19 cellular contexts compared by ENCODE assay signal in genomic region chr4:78671812-78672440, GRCh38.
"Had no signal": no experiment of that assay in that cellular context is flagged by ENCODE, and none has a peak within 500 bp of the region (broad histone marks: within the 10 kb centered on the region; RNA-seq: fewer than 3 reads in every experiment).

No MANE protein-coding gene starts in this region.

- DNase-seq: activated CD4-positive, alpha-beta T cell treated with anti-CD3 and anti-CD28 coated beads for 1 hour; activated CD4-positive, alpha-beta T cell treated with anti-CD3 and anti-CD28 coated beads, Interleukin-2, amount 50 U/mL, for 4 hours; activated naive CD4-positive, alpha-beta T cell treated with Interleukin-2 at 50 U/mL for 16 hours; activated naive CD8-positive, alpha-beta T cell treated with anti-CD3 and anti-CD28 coated beads, Interleukin-2, amount 50 U/mL, for 24 hours; activated T-cell treated with anti-CD3 and anti-CD28 coated beads for 4 hours; aorta; cerebellar nuclear complex; effector memory CD8-positive, alpha-beta T cell; gastrocnemius medialis; right cardiac atrium; small intestine; stimulated activated CD4-positive, alpha-beta T cell treated with anti-CD3 and anti-CD28 coated beads, Interleukin-4, amount 100 ng/mL, for 4 hours; stimulated activated CD8-positive, alpha-beta memory T cell treated with anti-CD3 and anti-CD28 coated beads, Interleukin-4, amount 100 ng/mL, for 48 hours; stimulated activated naive CD8-positive, alpha-beta T cell treated with anti-CD3 and anti-CD28 coated beads, Interleukin-15, Interleukin-2, amounts not matched to agents 100 U/mL and 50 U/mL, for 24 hours; T-helper 2 cell; trophoblast cell had no signal

- H3K27ac Mint-ChIP-seq: activated naive CD8-positive, alpha-beta T cell treated with anti-CD3 and anti-CD28 coated beads, Interleukin-2, amount 50 U/mL, for 24 hours; activated T-helper 17 cell treated with anti-CD3 and anti-CD28 coated beads, Interleukin-2, amount 50 U/mL, for 72 hours; effector memory CD8-positive, alpha-beta T cell; mesothelial cell of epicardium; progenitor cell of endocrine pancreas had no signal

- H3K27me3 Mint-ChIP-seq: activated naive CD8-positive, alpha-beta T cell treated with anti-CD3 and anti-CD28 coated beads, Interleukin-2, amount 50 U/mL, for 24 hours; progenitor cell of endocrine pancreas had no signal

- ATAC-seq: activated naive CD8-positive, alpha-beta T cell treated with anti-CD3 and anti-CD28 coated beads, Interleukin-2, amount 50 U/mL, for 24 hours; activated T-helper 17 cell treated with anti-CD3 and anti-CD28 coated beads, Interleukin-2, amount 50 U/mL, for 72 hours; effector memory CD8-positive, alpha-beta T cell; gastrocnemius medialis; right cardiac atrium; stimulated activated naive CD8-positive, alpha-beta T cell treated with anti-CD3 and anti-CD28 coated beads, Interleukin-15, Interleukin-2, amounts not matched to agents 100 U/mL and 50 U/mL, for 24 hours had no signal

- H3K36me3 Mint-ChIP-seq: mesothelial cell of epicardium had no signal

- H3K4me1 Mint-ChIP-seq: activated T-helper 17 cell treated with anti-CD3 and anti-CD28 coated beads, Interleukin-2, amount 50 U/mL, for 72 hours had no signal

- H3K4me3 Mint-ChIP-seq: activated naive CD8-positive, alpha-beta T cell treated with anti-CD3 and anti-CD28 coated beads, Interleukin-2, amount 50 U/mL, for 24 hours; activated T-helper 17 cell treated with anti-CD3 and anti-CD28 coated beads, Interleukin-2, amount 50 U/mL, for 72 hours; effector memory CD8-positive, alpha-beta T cell; mesothelial cell of epicardium had no signal
